In the genomic region with DNA sequence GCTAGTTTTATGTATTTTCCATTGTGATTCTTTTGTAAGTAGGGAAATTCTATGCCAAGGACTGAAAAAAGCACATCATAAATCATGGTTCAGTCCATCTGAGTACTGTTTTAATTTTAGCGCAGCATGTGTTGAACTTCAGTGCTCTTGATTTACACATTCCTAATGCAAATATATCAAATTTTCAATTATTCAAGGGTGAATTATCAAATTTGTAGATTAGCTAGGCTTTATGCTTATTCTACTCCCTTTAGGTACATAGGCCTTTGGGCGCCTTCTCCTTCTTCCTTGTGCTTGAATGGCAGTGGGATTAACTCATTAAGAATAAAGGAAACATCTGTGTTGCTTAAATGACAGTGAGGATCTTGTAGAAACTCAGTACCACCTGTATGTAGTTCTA, we compare ENCODE assay signal across 16 cellular contexts. TPM values are rescaled to one million over a fixed set of nuclear protein-coding genes. Genes with fewer than 3 reads are reported as not detected.
DNase-seq lines count a peak whose midpoint lies in the region; ATAC-seq, FAIRE-seq and TF ChIP-seq lines count a peak whose summit lies in the region.
"Had no signal": no experiment of that assay in that cellular context is flagged by ENCODE, and none has a peak within 500 bp of the region (broad histone marks: within the 10 kb centered on the region; RNA-seq: fewer than 3 reads in every experiment).

No MANE protein-coding gene starts in this region.

- TF ChIP-seq RAD21 in K562 (CRISPR knock-in tag; conservative IDR thresholded peaks at IDR 0.05 in 1 of 2, IDR thresholded peaks at IDR 0.05 in 1 of 2): no peak

- 57% methylated on average over 2 of the region's 2 CpGs for WGBS in K562 (ENCODE audit: insufficient coverage, low coverage, missing lambda C conversion rate)
- 64 to 74% (median 70%) methylated on average over 2 of the region's 2 CpGs for WGBS in psoas muscle, 3 donors
- no CpG with 5 or more reads among the region's 2 CpGs for WGBS in mesendoderm (ENCODE audit: extremely low coverage, insufficient coverage, low lambda C conversion rate)

- peaks cover 39% of the 10 kb centered on the region for H3K4me1 ChIP-seq in A673 (ENCODE audit: insufficient read depth, low read length, poor library complexity, severe bottlenecking)
- no peaks in the 10 kb centered on the region for H3K4me1 ChIP-seq in K562 (replicated peaks in 1 of 2; ENCODE audit: control insufficient read depth in 2 of 2, insufficient read depth in 2 of 2, low read length in 2 of 2)
- peaks cover 19% of the 10 kb centered on the region for H3K4me1 ChIP-seq in psoas muscle
- H3K4me1 ChIP-seq in mesendoderm (ENCODE audit: control insufficient read depth, low read depth, low read length): no peaks in the 10 kb centered on the region

- H3K9ac ChIP-seq in K562 (ENCODE audit: insufficient read depth in 1 of 2, low read depth in 2 of 2, low read length in 2 of 2) (no peak overlapping the region), mesendoderm (ENCODE audit: low read length) (no peak overlapping the region)

- no peak overlapping the region for H3K56ac ChIP-seq in mesendoderm (ENCODE audit: low read length)

- H3K23ac ChIP-seq in mesendoderm (ENCODE audit: low read length): no peak overlapping the region

- no peak overlapping the region for H3K4ac ChIP-seq in mesendoderm (ENCODE audit: low read depth, low read length)

- H4K5ac ChIP-seq in mesendoderm (ENCODE audit: low read length): no peak overlapping the region

- H2AFZ ChIP-seq in K562 (ENCODE audit: low read depth, low read length): no peak overlapping the region

- no peak overlapping the region for H3K18ac ChIP-seq in mesendoderm (ENCODE audit: low read length)

- no peaks in the 10 kb centered on the region for H3K79me2 ChIP-seq in K562 (ENCODE audit: control insufficient read depth, insufficient read depth, low read length)
- H3K79me2 ChIP-seq in mesendoderm (ENCODE audit: control insufficient read depth, insufficient read depth, low read length): no peaks in the 10 kb centered on the region

- no peak for TF ChIP-seq POLR2A in K562 (conservative IDR thresholded peaks at IDR 0.05)

- TF ChIP-seq CTCF in A673 (conservative IDR thresholded peaks at IDR 0.05; ENCODE audit: low read depth, low read length) (no peak), K562 (IDR thresholded peaks at IDR 0.05 in 2 of 3, conservative IDR thresholded peaks at IDR 0.05 in 1 of 3; ENCODE audit: insufficient read depth in 2 of 3, low read depth in 1 of 3, low read length in 3 of 3) (no peak), psoas muscle (IDR thresholded peaks at IDR 0.05) (no peak)

- H4K8ac ChIP-seq in mesendoderm (ENCODE audit: low read depth, low read length): no peak overlapping the region

- POLR2A ChIA-PET in A673 (lab: Charles Lee; ENCODE audit: low non-redundant PET) (no interaction called here), K562 (lab: Yijun Ruan, JAX) (no interaction called here)

- DNase-seq in A673 (ENCODE audit: low spot score): peak; percentile 81
- DNase-seq in NCI-H524 (lab: John Stamatoyannopoulos, UW): peak; percentile 11 to 72
- no peak for DNase-seq in K562 (ENCODE audit: extremely low read depth in 1 of 4, low spot score in 3 of 4)
- no peak for DNase-seq in psoas muscle
- no peak for DNase-seq in mesendoderm
- no peak for DNase-seq in posterior vena cava (ENCODE audit: low spot score)
- no peak for DNase-seq in activated T-cell treated with anti-CD3 and anti-CD28 coated beads, Interleukin-2, amount 50 U/mL, for 48 hours
- DNase-seq: CD8-positive, alpha-beta T cell; COR-L47; DMS153; DMS79 treated with DMSO at 0.1 percent for 48 hours; GDM1; GOT3; H9 had no signal

- H3K27ac ChIP-seq in A673 (ENCODE audit: low read depth, low read length, poor library complexity, severe bottlenecking) (no peak overlapping the region), K562 (ENCODE audit: extremely low read depth, low read depth, low read length) (no peak overlapping the region), psoas muscle (peak overlapping the region; percentile 44), mesendoderm (ENCODE audit: low read depth, low read length) (no peak overlapping the region)

- in situ Hi-C loops in K562 (cut with MboI): no loop called here

- no peak for ATAC-seq in K562
- no peak for ATAC-seq in psoas muscle
- ATAC-seq: CD8-positive, alpha-beta T cell had no signal

- no peak overlapping the region for H2AK5ac ChIP-seq in mesendoderm (ENCODE audit: low read length)

- no peak overlapping the region for H2BK120ac ChIP-seq in mesendoderm (ENCODE audit: low read depth, low read length)

- FAIRE-seq in K562 (lab: Jason Lieb, UNC): no peak
- FAIRE-seq: D721Med, GM12892 had no signal

- H3K4me3 ChIP-seq in A673 (ENCODE audit: low read depth, low read length, poor library complexity, severe bottlenecking): no peak overlapping the region
- H3K4me3 ChIP-seq in K562: no peak overlapping the region
- H3K4me3 ChIP-seq in psoas muscle: no peak overlapping the region
- H3K4me3 ChIP-seq in mesendoderm (ENCODE audit: low read length): no peak overlapping the region

- no peak for TF ChIP-seq EP300 in K562 (IDR thresholded peaks at IDR 0.05; ENCODE audit: low read length)

- intact Hi-C loops in A673 (cut with micrococcal nuclease; ENCODE audit: unreplicated experiment) (loop anchor here (10.0 kb wide), 1 partner anchor 133 kb away; the partner anchor contains the start of gene ZNF280D), K562 (cut with micrococcal nuclease) (loop anchor here (10.0 kb wide), 2 partner anchors 133 to 243 kb away; partner anchors contain the start of gene ZNF280D), psoas muscle (cut with DNase I) (loop anchor here in 1 of 2 donors (5.0 kb wide), 1 partner anchor 381 kb away; no protein-coding TSS in a partner anchor), posterior vena cava (cut with DNase I) (loop anchor here in 1 of 2 donors (10.0 kb wide), 1 partner anchor 373 kb away; no protein-coding TSS in a partner anchor)

- no peak overlapping the region for H3K4me2 ChIP-seq in K562 (ENCODE audit: insufficient read depth, low read length)
- no peak overlapping the region for H3K4me2 ChIP-seq in mesendoderm (ENCODE audit: low read length)

- CTCF ChIA-PET in A673 (lab: Charles Lee): no interaction called here
- CTCF ChIA-PET in K562 (lab: Yijun Ruan, JAX; ENCODE audit: low intra/inter-chr PET ratio): interaction anchor here (2.2 kb wide), 1 partner anchor 372 kb away, joined by 15 read pairs; no protein-coding TSS in a partner anchor

- H3K27me3 ChIP-seq in A673 (replicated peaks; ENCODE audit: insufficient read depth, low read depth, low read length, poor library complexity) (no peaks in the 10 kb centered on the region), K562 (ENCODE audit: control insufficient read depth in 2 of 2, insufficient read depth in 2 of 2, low read length in 2 of 2) (no peaks in the 10 kb centered on the region), psoas muscle (ENCODE audit: insufficient read depth in 3 of 3, low read length in 2 of 3) (no peaks in the 10 kb centered on the region), mesendoderm (ENCODE audit: insufficient read depth, low read length, poor library complexity) (no peaks in the 10 kb centered on the region)

- no peaks in the 10 kb centered on the region for H3K36me3 ChIP-seq in A673 (ENCODE audit: insufficient read depth, low read length, poor library complexity, severe bottlenecking)
- H3K36me3 ChIP-seq in K562 (ENCODE audit: control insufficient read depth, insufficient read depth, low read length): no peaks in the 10 kb centered on the region
- H3K36me3 ChIP-seq in psoas muscle (ENCODE audit: insufficient read depth in 1 of 2, low read depth in 1 of 2): no peaks in the 10 kb centered on the region
- no peaks in the 10 kb centered on the region for H3K36me3 ChIP-seq in mesendoderm (ENCODE audit: control insufficient read depth, insufficient read depth, low read length)

- no peaks in the 10 kb centered on the region for H3K9me3 ChIP-seq in A673 (ENCODE audit: low read depth, low read length, poor library complexity, severe bottlenecking)
- no peaks in the 10 kb centered on the region for H3K9me3 ChIP-seq in K562 (replicated peaks; ENCODE audit: control insufficient read depth, insufficient read depth, low read depth, low read length)
- H3K9me3 ChIP-seq in psoas muscle: no peaks in the 10 kb centered on the region

- no peaks in the 10 kb centered on the region for H3K79me1 ChIP-seq in mesendoderm (ENCODE audit: low read length)

- H4K20me1 ChIP-seq in K562 (replicated peaks; ENCODE audit: control insufficient read depth, insufficient read depth, low read length): no peaks in the 10 kb centered on the region

- H2BK15ac ChIP-seq in mesendoderm (replicated peaks; ENCODE audit: low read depth): no peak overlapping the region

- BruUV-seq in A673 (replicated peaks; lab: Mats Ljungman, UMichigan) (no TSS peak), K562 (replicated peaks; lab: Mats Ljungman, UMichigan) (no TSS peak)

- H2BK5ac ChIP-seq in mesendoderm (ENCODE audit: low read length): no peak overlapping the region

- H3K9me1 ChIP-seq in K562 (ENCODE audit: control insufficient read depth, insufficient read depth, low read length): no peaks in the 10 kb centered on the region

RNA-seq across cellular contexts. Expression of gene TCF12, which starts 50.2 kb away (rescaled TPM):
- total RNA-seq in A673 (2021) (331 and 351 TPM in 2 replicates), K562 (2014; rRNA removed) (132 and 141 TPM in 2 replicates), K562 (2014; rRNA removed; fragmentation: Illumina TruSeq; extraction: Trizol) (49.6 and 59.4 TPM in 2 replicates), K562 (2015; rRNA removed; fragmentation: Illumina TruSeq; extraction: Trizol) (50.3 and 52.9 TPM in 2 replicates), K562 (2021) (76.5 and 78.4 TPM in 2 replicates), psoas muscle (10 to 100 TPM; 30.5 to 53.1 (median 44.8) TPM), posterior vena cava (100 to 1,000 TPM in 1 of 2 donors, 10 to 100 TPM in 1; 95.2 to 102 TPM)
- 177 and 194 TPM in 2 replicates for total RNA-seq in K562 (2011; cell fraction: chromatin; rRNA removed; ENCODE audit: low replicate concordance)
- 37.9 and 49.0 TPM in 2 replicates for total RNA-seq in K562 (2011; cell fraction: nucleolus; rRNA removed)
- total RNA-seq in K562 (2011; cell fraction: nucleoplasm; rRNA removed): 77.7 and 107 TPM in 2 replicates
- polyA plus RNA-seq in K562 (2011; rRNA removed) (66.8 and 75.1 TPM in 2 replicates), K562 (2014; fragmentation: Illumina TruSeq; extraction: Trizol) (57.4 and 72.5 TPM in 2 replicates), K562 (2014; fragmentation: Nextera tagmentation; extraction: Ambion mirVana) (10 to 100 TPM; 10.5 to 12.9 TPM), K562 (2014; rRNA removed) (22.4 and 23.5 TPM in 2 replicates), psoas muscle (10 to 100 TPM; 10.5 to 20.0 (median 10.7) TPM)
- 67.8 and 76.1 TPM in 2 replicates for polyA plus RNA-seq in K562 (2011; cell fraction: cytosol; rRNA removed)
- polyA plus RNA-seq in K562 (2011; cell fraction: nucleus; rRNA removed): 104 and 117 TPM in 2 replicates
- 28.6 and 33.8 TPM in 2 replicates for polyA plus RNA-seq in K562 (2012)
- polyA minus RNA-seq in K562 (2011; rRNA and poly(A)+ RNA removed): 80.0 and 109 TPM in 2 replicates
- polyA minus RNA-seq in K562 (2011; cell fraction: cytosol; rRNA and poly(A)+ RNA removed): 48.3 and 64.8 TPM in 2 replicates
- 74.5 and 100 TPM in 2 replicates for polyA minus RNA-seq in K562 (2011; cell fraction: nucleus; rRNA and poly(A)+ RNA removed)
- 42.7 TPM for polyA plus RNA-seq in mesendoderm (2013, experiment 1 of 2)
- polyA plus RNA-seq in mesendoderm (2013, experiment 2 of 2): 38.4 TPM

Comparison
In these comparisons a context has a peak if more than half of its experiments do, and no peak if none do; other contexts are left out.
1. DNase-seq: peak in A673 (single experiment) and NCI-H524 (2 of 2); none in K562 (0 of 4), psoas muscle (0 of 2), mesendoderm (single experiment), posterior vena cava (single experiment) and activated T-cell treated with anti-CD3 and anti-CD28 coated beads, Interleukin-2, amount 50 U/mL, for 48 hours (0 of 2).